ENCODE assay signal across 1 cellular context in the genomic region with DNA sequence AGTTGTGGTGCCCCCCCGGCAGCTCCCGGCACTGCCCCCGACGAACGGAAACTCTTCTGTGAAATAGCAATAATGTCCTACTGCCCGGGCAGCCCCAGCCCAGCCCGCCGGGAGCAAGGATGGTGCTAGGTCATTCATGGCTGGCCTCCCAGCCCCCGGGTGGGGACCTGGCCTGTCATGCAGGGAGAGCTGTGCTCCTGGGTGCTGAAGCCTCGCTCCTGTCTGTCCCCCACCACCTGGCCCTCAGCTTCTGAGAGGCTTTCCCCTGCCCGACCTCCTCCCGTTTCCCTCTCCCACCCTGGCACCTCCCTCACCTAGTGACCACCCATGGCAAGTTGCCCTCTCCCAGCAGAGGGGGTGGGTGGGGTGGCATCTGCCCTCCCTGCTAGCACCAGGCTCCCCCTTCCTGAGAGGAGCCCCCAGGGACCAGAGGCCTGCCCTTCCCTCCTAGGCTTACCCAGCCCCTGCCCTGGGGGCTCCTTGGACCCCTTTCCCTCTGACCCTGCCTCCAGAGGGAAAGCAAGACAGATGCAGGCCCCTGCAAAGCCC.
TF ChIP-seq lines count a peak whose summit lies in the region.

No MANE protein-coding gene starts in this region.

TF ChIP-seq in PFSK-1, 5 proteins besides CTCF, POLR2A, EP300 and RAD21:
- TF ChIP-seq, protein P1, sequence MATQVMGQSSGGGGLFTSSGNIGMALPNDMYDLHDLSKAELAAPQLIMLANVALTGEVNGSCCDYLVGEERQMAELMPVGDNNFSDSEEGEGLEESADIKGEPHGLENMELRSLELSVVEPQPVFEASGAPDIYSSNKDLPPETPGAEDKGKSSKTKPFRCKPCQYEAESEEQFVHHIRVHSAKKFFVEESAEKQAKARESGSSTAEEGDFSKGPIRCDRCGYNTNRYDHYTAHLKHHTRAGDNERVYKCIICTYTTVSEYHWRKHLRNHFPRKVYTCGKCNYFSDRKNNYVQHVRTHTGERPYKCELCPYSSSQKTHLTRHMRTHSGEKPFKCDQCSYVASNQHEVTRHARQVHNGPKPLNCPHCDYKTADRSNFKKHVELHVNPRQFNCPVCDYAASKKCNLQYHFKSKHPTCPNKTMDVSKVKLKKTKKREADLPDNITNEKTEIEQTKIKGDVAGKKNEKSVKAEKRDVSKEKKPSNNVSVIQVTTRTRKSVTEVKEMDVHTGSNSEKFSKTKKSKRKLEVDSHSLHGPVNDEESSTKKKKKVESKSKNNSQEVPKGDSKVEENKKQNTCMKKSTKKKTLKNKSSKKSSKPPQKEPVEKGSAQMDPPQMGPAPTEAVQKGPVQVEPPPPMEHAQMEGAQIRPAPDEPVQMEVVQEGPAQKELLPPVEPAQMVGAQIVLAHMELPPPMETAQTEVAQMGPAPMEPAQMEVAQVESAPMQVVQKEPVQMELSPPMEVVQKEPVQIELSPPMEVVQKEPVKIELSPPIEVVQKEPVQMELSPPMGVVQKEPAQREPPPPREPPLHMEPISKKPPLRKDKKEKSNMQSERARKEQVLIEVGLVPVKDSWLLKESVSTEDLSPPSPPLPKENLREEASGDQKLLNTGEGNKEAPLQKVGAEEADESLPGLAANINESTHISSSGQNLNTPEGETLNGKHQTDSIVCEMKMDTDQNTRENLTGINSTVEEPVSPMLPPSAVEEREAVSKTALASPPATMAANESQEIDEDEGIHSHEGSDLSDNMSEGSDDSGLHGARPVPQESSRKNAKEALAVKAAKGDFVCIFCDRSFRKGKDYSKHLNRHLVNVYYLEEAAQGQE (IDR thresholded peaks at IDR 0.05; ENCODE audit: insufficient read depth in 1 of 2, low read depth in 2 of 2, low read length in 2 of 2), result no peak
- peak; percentile 39 for TF ChIP-seq POLR2AphosphoS5 (IDR thresholded peaks at IDR 0.05; ENCODE audit: low read depth, low read length)
